Comparison of ENCODE assay signal across 16 cellular contexts in the genomic region with DNA sequence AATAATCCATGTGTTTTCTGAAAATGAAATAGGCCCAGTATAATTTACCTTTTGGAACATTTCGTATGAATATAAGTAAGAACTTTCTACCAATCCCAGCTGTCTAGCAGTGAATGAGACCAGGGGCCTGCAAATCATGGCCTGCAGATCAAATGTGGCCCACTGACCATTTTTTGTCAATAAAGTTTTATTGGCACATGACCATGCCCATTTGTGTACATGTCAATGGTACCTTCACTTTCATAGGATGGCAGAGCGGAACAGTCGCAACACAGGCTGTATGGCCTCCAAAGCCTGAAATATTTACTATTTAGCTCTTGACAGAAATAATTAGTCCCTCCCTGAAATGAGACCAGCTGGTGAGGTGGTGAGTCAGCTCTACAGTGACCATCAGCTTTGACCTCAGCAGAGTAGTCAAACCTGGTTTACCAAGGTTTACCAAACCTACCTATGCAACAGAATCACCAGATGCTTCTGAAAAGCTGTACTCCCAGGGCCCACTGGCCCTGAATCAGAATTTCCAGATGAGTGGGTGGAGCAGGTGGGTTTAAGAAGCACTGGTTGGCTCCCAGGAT. TPM values are rescaled to one million over a fixed set of nuclear protein-coding genes. Genes with fewer than 3 reads are reported as not detected.
DNase-seq lines count a peak whose midpoint lies in the region; ATAC-seq, FAIRE-seq and TF ChIP-seq lines count a peak whose summit lies in the region.
"Had no signal": no experiment of that assay in that cellular context is flagged by ENCODE, and none has a peak within 500 bp of the region (broad histone marks: within the 10 kb centered on the region; RNA-seq: fewer than 3 reads in every experiment).

No MANE protein-coding gene starts in this region.

- H3K36me3 ChIP-seq in GM23248 (ENCODE audit: low read depth) = no peaks in the 10 kb centered on the region
- no peaks in the 10 kb centered on the region for H3K36me3 ChIP-seq in bronchial epithelial cell (ENCODE audit: control insufficient read depth, insufficient read depth, low read length)
- no peaks in the 10 kb centered on the region for H3K36me3 ChIP-seq in trophoblast cell (ENCODE audit: control insufficient read depth in 1 of 2, insufficient read depth in 2 of 2, low read length in 2 of 2)
- H3K36me3 ChIP-seq: BLaER1, Peyer's patch, SJSA1 had no signal

- DNase-seq in GM23248 (peak; percentile 49), M059J (ENCODE audit: low read depth) (peak; percentile 56), bronchial epithelial cell (ENCODE audit: low read depth) (peak; percentile 42), trophoblast cell (peak; percentile 10 to 57), Right ventricle myocardium inferior (ENCODE audit: missing footprints) (no peak)
- DNase-seq: CD8-positive, alpha-beta memory T cell; HCEC 1CT; KG1; MM.1S; NCI-H1105 treated with DMSO at 0.1 percent for 48 hours; NCI-H187; Peyer's patch had no signal

- no peak overlapping the region for H3K9ac ChIP-seq in GM23248
- H3K9ac ChIP-seq in trophoblast cell (ENCODE audit: low read length) = no peak overlapping the region
- H3K9ac ChIP-seq: BLaER1 had no signal

- no peak overlapping the region for H2BK12ac ChIP-seq in trophoblast cell (ENCODE audit: low read length)

- no peak overlapping the region for H3K4me2 ChIP-seq in GM23248 (ENCODE audit: unreplicated experiment)
- H3K4me2 ChIP-seq in trophoblast cell (ENCODE audit: low read length) = no peak overlapping the region
- H3K4me2 ChIP-seq: BLaER1 had no signal

- no peak overlapping the region for H3K14ac ChIP-seq in trophoblast cell (ENCODE audit: low read length)

- H4K91ac ChIP-seq in trophoblast cell (ENCODE audit: low read depth, low read length) = no peak overlapping the region

- H3F3A ChIP-seq in GM23248 (ENCODE audit: insufficient read depth) = no peaks in the 10 kb centered on the region

- ATAC-seq in GM21423 (IDR thresholded peaks at IDR 0.05; ENCODE audit: unreplicated experiment) (no peak), GM21619 (IDR thresholded peaks at IDR 0.05; ENCODE audit: unreplicated experiment) (no peak), Right ventricle myocardium inferior (no peak)

- H4K8ac ChIP-seq in trophoblast cell (ENCODE audit: low read depth, low read length) = no peak overlapping the region

- FAIRE-seq in bronchial epithelial cell (lab: Jason Lieb, UNC) = no peak

- H3K27ac ChIP-seq in GM23248 = no peak overlapping the region
- H3K27ac ChIP-seq in trophoblast cell (ENCODE audit: low read depth, low read length) = no peak overlapping the region
- H3K27ac ChIP-seq: BLaER1, Peyer's patch, SJSA1 had no signal

- H2BK5ac ChIP-seq in trophoblast cell (ENCODE audit: low read depth, low read length, poor library complexity) = no peak overlapping the region

- no peak overlapping the region for H3K23ac ChIP-seq in trophoblast cell (ENCODE audit: low read length)

- no peak overlapping the region for H3K4ac ChIP-seq in trophoblast cell (ENCODE audit: low read depth, low read length)

- no peak overlapping the region for H2AFZ ChIP-seq in GM23248
- H2AFZ ChIP-seq in trophoblast cell (ENCODE audit: insufficient read depth, low read length, poor library complexity) = no peak overlapping the region

- H3K9me3 ChIP-seq in GM23248 (ENCODE audit: low read depth) (no peaks in the 10 kb centered on the region), trophoblast cell (ENCODE audit: insufficient read depth, low read depth, low read length) (peaks cover 1% of the 10 kb centered on the region)
- H3K9me3 ChIP-seq: BLaER1, Peyer's patch, SJSA1 had no signal

- H3K18ac ChIP-seq in trophoblast cell (ENCODE audit: low read length) = no peak overlapping the region

- no peaks in the 10 kb centered on the region for H3K9me2 ChIP-seq in GM23248 (ENCODE audit: insufficient read depth)

- TF ChIP-seq CTCF in bronchial epithelial cell (IDR thresholded peaks at IDR 0.05; ENCODE audit: insufficient read depth, low read length, severe bottlenecking) = no peak

- intact Hi-C loops in Right ventricle myocardium inferior (cut with DNase I) = no loop called here

- in situ Hi-C loops in GM23248 (cut with MboI) = no loop called here

- H2BK120ac ChIP-seq in trophoblast cell (ENCODE audit: insufficient read depth, low read length, poor library complexity) = no peak overlapping the region

- H3K27me3 ChIP-seq in GM23248 (replicated peaks; ENCODE audit: insufficient read depth) (peaks cover 4% of the 10 kb centered on the region; the same call in 1 of the 2 replicates), bronchial epithelial cell (ENCODE audit: control insufficient read depth, insufficient read depth, low read length) (no peaks in the 10 kb centered on the region), trophoblast cell (ENCODE audit: insufficient read depth, low read length) (no peaks in the 10 kb centered on the region)
- H3K27me3 ChIP-seq: BLaER1, Peyer's patch, SJSA1 had no signal

- H3K4me3 ChIP-seq in GM23248 (no peak overlapping the region), bronchial epithelial cell (ENCODE audit: low read depth, low read length) (no peak overlapping the region), trophoblast cell (ENCODE audit: low read depth, low read length) (no peak overlapping the region)
- H3K4me3 ChIP-seq: BLaER1, Peyer's patch, SJSA1 had no signal

- 65 to 70% methylated on average over 3 of the region's 3 CpGs for WGBS in GM23248 (ENCODE audit: low coverage in 1 of 2, low lambda C conversion rate in 2 of 2, missing lambda C conversion rate in 2 of 2), 2 experiments
- no CpG with 5 or more reads among the region's 3 CpGs for WGBS in trophoblast cell (ENCODE audit: extremely low coverage, insufficient coverage, insufficient read length)

- H2AK5ac ChIP-seq in trophoblast cell (ENCODE audit: low read length) = no peak overlapping the region

- no peaks in the 10 kb centered on the region for H3K4me1 ChIP-seq in GM23248 (ENCODE audit: insufficient read depth)
- peaks cover 5 to 15% of the 10 kb centered on the region in 2 experiments for H3K4me1 ChIP-seq in trophoblast cell (ENCODE audit: control insufficient read depth in 1 of 2, insufficient read depth in 2 of 2, low read length in 2 of 2)
- H3K4me1 ChIP-seq: BLaER1, Peyer's patch, SJSA1 had no signal

- H3K79me2 ChIP-seq in GM23248 (ENCODE audit: insufficient read depth) (no peaks in the 10 kb centered on the region), trophoblast cell (ENCODE audit: control insufficient read depth, insufficient read depth, low read length, poor library complexity) (no peaks in the 10 kb centered on the region)

- no peak overlapping the region for H4K12ac ChIP-seq in trophoblast cell (ENCODE audit: low read depth, low read length)

- H4K20me1 ChIP-seq in GM23248 (ENCODE audit: insufficient read depth) = no peaks in the 10 kb centered on the region
- H4K20me1 ChIP-seq: BLaER1 had no signal

- peaks cover 6% of the 10 kb centered on the region for H3K79me1 ChIP-seq in trophoblast cell (ENCODE audit: low read length)

RNA-seq across cellular contexts. Expression of a gene that starts 13.8 kb away (rescaled TPM):
- 0.22 TPM in 1 of 2 replicates, not detected in the other for total RNA-seq in GM23248 (2014; rRNA removed; shearing (Covaris generic))
- polyA plus RNA-seq in GM23248 (2016; fragmentation: Nextera tagmentation; extraction: Ambion mirVana) = 0.62 and 0.71 TPM in 2 replicates
- 1.8 and 2.2 TPM in 2 replicates for total RNA-seq in M059J (2014; rRNA removed; shearing (Covaris generic))
- not detected in 2 replicates for total RNA-seq in bronchial epithelial cell
- 0.04 TPM in 1 of 2 replicates, not detected in the other for polyA plus RNA-seq in trophoblast cell (2013)
- not detected for total RNA-seq in Right ventricle myocardium inferior
- total RNA-seq: CD8-positive, alpha-beta memory T cell; Peyer's patch; SJSA1 had no signal
- polyA plus RNA-seq: CD8-positive, alpha-beta memory T cell had no signal
